In genomic region chr2:16308816-16309215, GRCh38 we compare ENCODE assay signal across 25 cellular contexts.
"Had no signal": no experiment of that assay in that cellular context is flagged by ENCODE, and none has a peak within 500 bp of the region (broad histone marks: within the 10 kb centered on the region; RNA-seq: fewer than 3 reads in every experiment).

No MANE protein-coding gene starts in this region.

- H3K36me3 ChIP-seq: stomach, suprapubic skin, thoracic aorta, thyroid gland, tibial artery, tibial nerve, transverse colon, upper lobe of left lung, upper lobe of right lung, uterus, vagina had no signal

- FAIRE-seq: urothelium cell line had no signal

- DNase-seq: stimulated activated CD4-positive, alpha-beta T cell treated with anti-CD3 and anti-CD28 coated beads, Interleukin-2, amount 100 ng/mL, for 48 hours; stimulated activated CD4-positive, alpha-beta T cell treated with anti-CD3 and anti-CD28 coated beads, Interleukin-4, amount 100 ng/mL, for 1 hour; stimulated activated CD4-positive, alpha-beta T cell treated with anti-CD3 and anti-CD28 coated beads, Interleukin-4, amount 100 ng/mL, for 24 hours; stimulated activated CD4-positive, alpha-beta T cell treated with anti-CD3 and anti-CD28 coated beads, Interleukin-4, amount 100 ng/mL, for 4 hours; stimulated activated CD8-positive, alpha-beta memory T cell treated with anti-CD3 and anti-CD28 coated beads, Interleukin-4, amount 100 ng/mL, for 48 hours; stimulated activated naive B cell treated with anti-CD40 and anti-IgM and Interleukin-4, amounts not matched to agents 10 μg/mL and 1 μg/mL and 100 μg/mL, for 72 hours; stimulated activated naive CD4-positive, alpha-beta T cell; stimulated activated naive CD4-positive, alpha-beta T cell treated with Interleukin-2 at 50 U/mL for 16 hours; stimulated activated naive CD8-positive, alpha-beta T cell treated with anti-CD3 and anti-CD28 coated beads, Interleukin-15, amount 100 ng/mL, for 72 hours; stimulated activated naive CD8-positive, alpha-beta T cell treated with anti-CD3 and anti-CD28 coated beads, Interleukin-15, Interleukin-2, amounts not matched to agents 100 U/mL and 50 U/mL, for 24 hours; stomach; substantia nigra; testis; thyroid gland; tibial artery; transverse colon; trophoblast cell; upper lobe of left lung; upper lobe of right lung; uterus had no signal

- H3K9me3 ChIP-seq: stomach, suprapubic skin, testis, thoracic aorta, thyroid gland, tibial artery, tibial nerve, transverse colon, upper lobe of left lung, upper lobe of right lung, uterus, vagina had no signal

- H3K27ac ChIP-seq: stomach, suprapubic skin, testis, thoracic aorta, thyroid gland, tibial artery, tibial nerve, transverse colon, upper lobe of left lung, upper lobe of right lung, uterus, vagina had no signal

- H3K4me3 ChIP-seq: stomach, suprapubic skin, testis, thoracic aorta, thyroid gland, tibial artery, tibial nerve, transverse colon, upper lobe of left lung, upper lobe of right lung, uterus, vagina had no signal

- H3K4me1 ChIP-seq: stomach, suprapubic skin, testis, thyroid gland, tibial artery, tibial nerve, transverse colon, upper lobe of left lung, upper lobe of right lung, uterus, vagina had no signal

- H3K27me3 ChIP-seq: stomach, testis, thyroid gland, tibial artery, tibial nerve, transverse colon, upper lobe of left lung, uterus, vagina had no signal
